8 cellular contexts compared by ENCODE assay signal in the genomic region with DNA sequence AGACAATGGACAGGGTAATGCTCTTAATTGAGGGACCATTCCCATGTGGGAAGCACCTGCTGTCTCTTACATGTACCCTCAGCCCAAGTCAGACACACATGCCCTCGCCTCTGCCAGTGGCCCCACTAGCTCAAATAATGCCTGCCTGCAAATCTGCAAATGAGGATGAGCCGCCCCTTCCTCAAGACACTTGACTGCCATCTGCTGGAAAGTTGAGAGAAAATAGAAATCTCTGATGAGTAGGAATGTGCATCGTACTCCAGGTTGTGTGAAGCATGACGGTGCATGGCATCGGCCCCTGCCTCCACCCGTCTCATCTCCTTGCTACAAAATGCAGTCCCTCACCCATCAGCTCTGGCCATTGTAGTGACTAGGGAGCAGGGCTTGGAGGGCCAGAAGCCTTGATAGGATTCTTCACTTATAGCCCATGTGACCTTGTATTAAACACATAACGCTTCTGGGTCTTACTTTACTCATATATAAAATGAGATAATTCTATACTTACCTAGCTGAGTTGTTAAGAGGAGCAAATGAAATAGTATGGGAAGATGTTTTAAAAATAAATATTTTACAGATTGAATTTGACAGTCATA. TPM values are rescaled to one million over a fixed set of nuclear protein-coding genes. Genes with fewer than 3 reads are reported as not detected.
DNase-seq lines count a peak whose midpoint lies in the region; ATAC-seq and TF ChIP-seq lines count a peak whose summit lies in the region.

No MANE protein-coding gene starts in this region.

- H3K9me3 ChIP-seq in WERI-Rb-1 (ENCODE audit: severe bottlenecking): no peaks in the 10 kb centered on the region

- H3K4me3 ChIP-seq in WERI-Rb-1 (ENCODE audit: low read depth, low read length): no peak overlapping the region

- peaks cover under 1% of the 10 kb centered on the region for H3K9me3 Mint-ChIP-seq in activated T-cell treated with anti-CD3 and anti-CD28 coated beads, Interleukin-2, amount 50 U/mL, for 4 hours

- peaks cover 32% of the 10 kb centered on the region for H3K27me3 Mint-ChIP-seq in activated T-cell treated with anti-CD3 and anti-CD28 coated beads, Interleukin-2, amount 50 U/mL, for 4 hours (ENCODE audit: low read depth)

- no peak for DNase-seq in activated T-cell treated with anti-CD3 and anti-CD28 coated beads, Interleukin-2, amount 50 U/mL, for 4 hours
- DNase-seq in activated T-cell treated with anti-CD3 and anti-CD28 coated beads for 4 hours: no peak
- DNase-seq in NCI-H146 (lab: John Stamatoyannopoulos, UW): peak; percentile 69
- peak; percentile 39 for DNase-seq in WERI-Rb-1
- peak; percentile 40 for DNase-seq in iPS DF 19.7 (ENCODE audit: low read depth, low spot score)
- no peak for DNase-seq in dedifferentiated amniotic fluid mesenchymal stem cell (ENCODE audit: extremely low spot score)
- DNase-seq in stimulated activated CD4-positive, alpha-beta T cell treated with anti-CD3 and anti-CD28 coated beads, Interleukin-2, amount 100 ng/mL, for 48 hours: no peak

- peak; percentile 43 to 49 for ATAC-seq in activated T-cell treated with anti-CD3 and anti-CD28 coated beads, Interleukin-2, amount 50 U/mL, for 4 hours
- no peak for ATAC-seq in HG03439 (IDR thresholded peaks at IDR 0.05; ENCODE audit: unreplicated experiment)

- no peaks in the 10 kb centered on the region for H3K36me3 ChIP-seq in WERI-Rb-1

- no peak overlapping the region for H3K4me3 Mint-ChIP-seq in activated T-cell treated with anti-CD3 and anti-CD28 coated beads, Interleukin-2, amount 50 U/mL, for 4 hours

- H3K36me3 Mint-ChIP-seq in activated T-cell treated with anti-CD3 and anti-CD28 coated beads, Interleukin-2, amount 50 U/mL, for 4 hours (ENCODE audit: insufficient read depth): no peaks in the 10 kb centered on the region

- no peak overlapping the region for H3K27ac ChIP-seq in WERI-Rb-1

- peaks cover 9% of the 10 kb centered on the region for H3K27me3 ChIP-seq in WERI-Rb-1 (ENCODE audit: insufficient read depth, low read depth, severe bottlenecking)

- peaks cover 5% of the 10 kb centered on the region for H3K4me1 Mint-ChIP-seq in activated T-cell treated with anti-CD3 and anti-CD28 coated beads, Interleukin-2, amount 50 U/mL, for 4 hours (ENCODE audit: low read depth)

- TF ChIP-seq CTCF in WERI-Rb-1 (IDR thresholded peaks at IDR 0.05; ENCODE audit: low read depth, low read length): peak; percentile 69

RNA-seq across cellular contexts. Expression of gene SCN5A, which starts 6.3 kb away (rescaled TPM):
- not detected for total RNA-seq in activated T-cell treated with anti-CD3 and anti-CD28 coated beads, Interleukin-2, amount 50 U/mL, for 4 hours

Comparison
In these comparisons a context has a peak if more than half of its experiments do, and no peak if none do; other contexts are left out.
1. DNase-seq: peak in NCI-H146 (single experiment), WERI-Rb-1 (single experiment) and iPS DF 19.7 (single experiment); none in activated T-cell treated with anti-CD3 and anti-CD28 coated beads, Interleukin-2, amount 50 U/mL, for 4 hours (single experiment), activated T-cell treated with anti-CD3 and anti-CD28 coated beads for 4 hours (single experiment), dedifferentiated amniotic fluid mesenchymal stem cell (single experiment) and stimulated activated CD4-positive, alpha-beta T cell treated with anti-CD3 and anti-CD28 coated beads, Interleukin-2, amount 100 ng/mL, for 48 hours (0 of 2).